Comparison of ENCODE assay signal across 8 cellular contexts in the genomic region with DNA sequence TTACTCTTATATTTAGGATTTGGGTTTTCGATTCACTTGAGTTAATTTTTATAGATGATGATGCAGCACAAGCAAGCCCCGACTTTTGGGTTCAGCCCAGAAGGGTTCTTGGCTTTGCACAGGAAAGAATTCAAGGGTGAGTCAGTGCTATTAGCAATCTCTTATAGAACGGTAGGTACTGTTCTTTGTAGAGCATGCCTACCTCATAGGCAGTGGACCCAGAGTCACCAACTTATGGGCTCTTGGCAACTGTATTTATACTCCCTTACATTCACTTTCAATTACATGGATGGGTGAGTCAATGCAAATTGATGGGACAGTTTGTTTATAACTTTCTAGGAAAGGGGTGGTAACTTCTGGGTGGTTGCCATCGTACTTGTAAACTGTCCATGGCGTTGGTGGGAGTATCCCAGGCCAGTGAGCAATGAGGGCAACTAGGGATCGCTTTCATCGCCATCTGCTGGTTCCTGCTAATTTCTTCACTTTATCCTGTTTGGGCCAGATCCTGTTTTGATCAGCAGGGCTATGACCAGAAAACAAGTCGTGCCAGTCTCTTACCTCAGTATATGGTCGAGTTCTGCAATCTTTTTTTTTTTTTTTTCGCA.
DNase-seq lines count a peak whose midpoint lies in the region; FAIRE-seq and TF ChIP-seq lines count a peak whose summit lies in the region.

No MANE protein-coding gene starts in this region.

- H3K9me3 ChIP-seq in Loucy (ENCODE audit: insufficient read depth, low read depth, low read length) (no peaks in the 10 kb centered on the region), left ventricle myocardium inferior (replicated peaks) (peaks cover 2% of the 10 kb centered on the region)

- H2AFZ ChIP-seq in Loucy (ENCODE audit: low read length): no peak overlapping the region

- no peak overlapping the region for H3K4me3 Mint-ChIP-seq in osteocyte (ENCODE audit: unreplicated experiment)

- intact Hi-C loops in left ventricle myocardium inferior (cut with micrococcal nuclease): no loop called here

- H3K4me1 ChIP-seq in Loucy (ENCODE audit: insufficient read depth, low read length, poor library complexity, severe bottlenecking) (no peaks in the 10 kb centered on the region), left ventricle myocardium inferior (no peaks in the 10 kb centered on the region)

- H3F3A ChIP-seq in Loucy (ENCODE audit: low read depth): no peaks in the 10 kb centered on the region

- H3K36me3 ChIP-seq in Loucy (ENCODE audit: insufficient read depth, low read length) (no peaks in the 10 kb centered on the region), bronchial epithelial cell (ENCODE audit: control insufficient read depth, insufficient read depth, low read length) (no peaks in the 10 kb centered on the region), left ventricle myocardium inferior (no peaks in the 10 kb centered on the region)

- FAIRE-seq in bronchial epithelial cell (lab: Jason Lieb, UNC): no peak

- no peaks in the 10 kb centered on the region for H3K27me3 Mint-ChIP-seq in osteocyte (ENCODE audit: unreplicated experiment)

- H3K4me1 Mint-ChIP-seq in osteocyte (ENCODE audit: unreplicated experiment): no peaks in the 10 kb centered on the region

- TF ChIP-seq CTCF in Loucy (conservative IDR thresholded peaks at IDR 0.05; ENCODE audit: low read length) (peak; percentile 46), bronchial epithelial cell (IDR thresholded peaks at IDR 0.05; ENCODE audit: insufficient read depth, low read length, severe bottlenecking) (peak; percentile 9), osteocyte (IDR thresholded peaks at IDR 0.05) (peak; percentile 24), left ventricle myocardium inferior (IDR thresholded peaks at IDR 0.05; ENCODE audit: borderline replicate concordance) (no peak)

- H3K36me3 Mint-ChIP-seq in osteocyte (ENCODE audit: unreplicated experiment): no peaks in the 10 kb centered on the region

- H3K27me3 ChIP-seq in Loucy (ENCODE audit: insufficient read depth, low read length, poor library complexity, severe bottlenecking) (no peaks in the 10 kb centered on the region), bronchial epithelial cell (ENCODE audit: control insufficient read depth, insufficient read depth, low read length) (no peaks in the 10 kb centered on the region), left ventricle myocardium inferior (ENCODE audit: low read depth) (no peaks in the 10 kb centered on the region)

- H3K9ac ChIP-seq in Loucy (ENCODE audit: low read depth, low read length, poor library complexity, severe bottlenecking): no peak overlapping the region

- H3K4me2 ChIP-seq in Loucy (ENCODE audit: low read depth, low read length, poor library complexity, severe bottlenecking): no peak overlapping the region

- no peaks in the 10 kb centered on the region for H3K79me2 ChIP-seq in Loucy (ENCODE audit: insufficient read depth, low read length)

- no peaks in the 10 kb centered on the region for H3K9me3 Mint-ChIP-seq in osteocyte (ENCODE audit: unreplicated experiment)

- no peak overlapping the region for H3K27ac ChIP-seq in left ventricle myocardium inferior (replicated peaks)

- peak in 2 of 3 experiments; percentile 2 to 27 for DNase-seq in NCI-H1417 (lab: John Stamatoyannopoulos, UW)
- no peak for DNase-seq in NCI-H1417 treated with DMSO at 0.1 percent for 48 hours (lab: John Stamatoyannopoulos, UW)
- DNase-seq in bronchial epithelial cell (ENCODE audit: low read depth): peak; percentile 23
- no peak for DNase-seq in osteocyte (ENCODE audit: extremely low spot score, unreplicated experiment)
- no peak for DNase-seq in EL
- DNase-seq in stimulated activated CD4-positive, alpha-beta T cell treated with anti-CD3 and anti-CD28 coated beads, Interleukin-1b, Interleukin-23, amount 100 ng/mL, for 48 hours: no peak
- no peak for DNase-seq in left ventricle myocardium inferior

- no peak overlapping the region for H3K4me3 ChIP-seq in Loucy (ENCODE audit: low read length, poor library complexity, severe bottlenecking)
- no peak overlapping the region for H3K4me3 ChIP-seq in bronchial epithelial cell (ENCODE audit: low read depth, low read length)
- no peak overlapping the region for H3K4me3 ChIP-seq in left ventricle myocardium inferior

- no peak overlapping the region for H3K27ac Mint-ChIP-seq in osteocyte (ENCODE audit: unreplicated experiment)

- no peaks in the 10 kb centered on the region for H3K9me2 ChIP-seq in Loucy (replicated peaks; ENCODE audit: low read depth, low read length)

- H4K20me1 ChIP-seq in Loucy (ENCODE audit: insufficient read depth, low read length, poor library complexity, severe bottlenecking): no peaks in the 10 kb centered on the region

Comparison
In these comparisons a context has a peak if more than half of its experiments do, and no peak if none do; other contexts are left out.
1. DNase-seq: peak in NCI-H1417 (2 of 3) and bronchial epithelial cell (single experiment); none in NCI-H1417 treated with DMSO at 0.1 percent for 48 hours (single experiment), osteocyte (single experiment), EL (single experiment), stimulated activated CD4-positive, alpha-beta T cell treated with anti-CD3 and anti-CD28 coated beads, Interleukin-1b, Interleukin-23, amount 100 ng/mL, for 48 hours (single experiment) and left ventricle myocardium inferior (single experiment).